9 cellular contexts compared by ENCODE assay signal in the genomic region with DNA sequence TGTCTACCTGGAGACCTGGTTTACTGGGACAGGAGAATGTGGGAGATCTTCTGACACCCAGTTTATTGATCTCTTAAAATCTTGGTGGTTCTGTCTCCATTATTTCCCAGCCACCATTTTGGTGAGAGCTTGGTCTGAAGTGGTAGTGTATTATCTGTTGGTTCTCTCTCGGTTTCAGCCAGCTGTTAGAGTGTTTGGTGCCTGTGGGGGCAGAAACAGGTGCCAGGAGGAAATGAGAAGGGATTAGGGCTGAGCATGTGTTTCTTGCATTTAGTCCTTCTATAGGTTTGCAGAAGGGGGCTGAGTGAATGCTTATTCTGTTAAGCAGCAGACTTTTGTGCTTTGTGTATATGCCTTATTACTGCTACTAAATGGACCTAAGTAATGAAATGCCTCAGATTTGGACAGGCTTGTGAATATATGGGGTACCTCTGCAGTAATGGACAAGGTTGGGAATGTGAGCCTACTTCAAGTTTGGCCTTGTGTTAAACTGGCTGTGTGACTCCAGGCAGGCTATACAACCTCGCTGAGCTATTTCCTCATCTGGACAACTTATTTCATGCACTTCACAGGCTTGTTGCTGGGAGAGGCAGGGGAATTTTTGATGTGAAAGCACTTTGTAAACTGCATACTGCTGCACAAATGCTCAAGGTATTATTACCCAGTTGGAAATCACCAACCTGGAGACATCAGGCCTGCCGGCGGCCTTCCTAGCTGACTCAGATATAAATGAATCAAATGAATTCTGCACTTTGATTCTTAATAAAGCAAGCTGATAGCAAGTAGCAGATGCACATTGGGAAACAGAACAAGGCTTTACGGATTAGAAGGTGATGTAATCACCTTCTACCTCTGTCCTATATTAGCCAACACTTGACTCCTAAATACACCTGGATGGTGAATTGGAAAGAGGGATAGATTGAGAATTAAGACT. TPM values are rescaled to one million over a fixed set of nuclear protein-coding genes. Genes with fewer than 3 reads are reported as not detected.
DNase-seq lines count a peak whose midpoint lies in the region; ATAC-seq and TF ChIP-seq lines count a peak whose summit lies in the region.
"Had no signal": no experiment of that assay in that cellular context is flagged by ENCODE, and none has a peak within 500 bp of the region (broad histone marks: within the 10 kb centered on the region; RNA-seq: fewer than 3 reads in every experiment).

No MANE protein-coding gene starts in this region.

- no peak overlapping the region for H3K27ac ChIP-seq in breast epithelium
- H3K27ac ChIP-seq: epithelial cell of prostate had no signal

- TF ChIP-seq CTCF in MCF 10A (IDR thresholded peaks at IDR 0.05; ENCODE audit: unreplicated experiment): no peak
- TF ChIP-seq CTCF in breast epithelium (IDR thresholded peaks at IDR 0.05): no peak

- H3K4me1 ChIP-seq in breast epithelium: peaks cover 0 to 3% of the 10 kb centered on the region in 2 donors

- H3K4me1 Mint-ChIP-seq in MCF 10A (ENCODE audit: insufficient read depth, unreplicated experiment): peaks cover 49% of the 10 kb centered on the region
- H3K4me1 Mint-ChIP-seq in activated naive CD8-positive, alpha-beta T cell treated with anti-CD3 and anti-CD28 coated beads, Interleukin-2, amount 10 ng/mL, durations not matched to agents 7 days and 5 days: peaks cover 89% of the 10 kb centered on the region
- H3K4me1 Mint-ChIP-seq in stimulated activated naive CD8-positive, alpha-beta T cell treated with anti-CD3 and anti-CD28 coated beads, Interleukin-15, Interleukin-2, amounts not matched to agents 100 ng/mL and 50 ng/mL, for 24 hours (ENCODE audit: low read depth): peaks cover 100% of the 10 kb centered on the region

- TF ChIP-seq POLR2A in breast epithelium (IDR thresholded peaks at IDR 0.05): no peak

- H3K36me3 Mint-ChIP-seq in MCF 10A (ENCODE audit: insufficient read depth, unreplicated experiment): peaks cover 6% of the 10 kb centered on the region
- peaks cover 47% of the 10 kb centered on the region for H3K36me3 Mint-ChIP-seq in activated naive CD8-positive, alpha-beta T cell treated with anti-CD3 and anti-CD28 coated beads, Interleukin-2, amount 10 ng/mL, durations not matched to agents 7 days and 5 days
- peaks cover 68% of the 10 kb centered on the region for H3K36me3 Mint-ChIP-seq in stimulated activated naive CD8-positive, alpha-beta T cell treated with anti-CD3 and anti-CD28 coated beads, Interleukin-15, Interleukin-2, amounts not matched to agents 100 ng/mL and 50 ng/mL, for 24 hours (ENCODE audit: low read depth)

- DNase-seq in MCF 10A (ENCODE audit: unreplicated experiment) (peak; percentile 33), breast epithelium (ENCODE audit: low spot score in 2 of 2) (no peak), GDM1 (lab: John Stamatoyannopoulos, UW) (no peak)
- DNase-seq in activated naive CD8-positive, alpha-beta T cell treated with anti-CD3 and anti-CD28 coated beads, Interleukin-2, amount 10 ng/mL, durations not matched to agents 7 days and 5 days: no peak
- no peak for DNase-seq in stimulated activated naive CD4-positive, alpha-beta T cell treated with Interleukin-2 at 50 U/mL for 16 hours (lab: John Stamatoyannopoulos, UW)

- ATAC-seq in HG03175 (IDR thresholded peaks at IDR 0.05; ENCODE audit: unreplicated experiment) (peak; percentile 81), GM21528 (IDR thresholded peaks at IDR 0.05; ENCODE audit: low FRiP score, unreplicated experiment) (no peak)
- no peak for ATAC-seq in activated naive CD8-positive, alpha-beta T cell treated with anti-CD3 and anti-CD28 coated beads, Interleukin-2, amount 10 ng/mL, durations not matched to agents 7 days and 5 days (ENCODE audit: low read depth)

- POLR2A ChIA-PET in MCF 10A (lab: Yijun Ruan, JAX): interaction anchor here (0.5 to 1.2 kb wide), 4 partner anchors 9 to 513 kb away, joined by 3 to 6 read pairs (median 4); no protein-coding TSS in a partner anchor
- POLR2A ChIA-PET in activated naive CD8-positive, alpha-beta T cell treated with anti-CD3 and anti-CD28 coated beads, Interleukin-2, amount 10 ng/mL, durations not matched to agents 7 days and 5 days (lab: Charles Lee): no interaction called here

- peak overlapping the region; percentile 17 for H3K27ac Mint-ChIP-seq in MCF 10A (ENCODE audit: low read depth, unreplicated experiment)
- H3K27ac Mint-ChIP-seq in activated naive CD8-positive, alpha-beta T cell treated with anti-CD3 and anti-CD28 coated beads, Interleukin-2, amount 10 ng/mL, durations not matched to agents 7 days and 5 days: peak overlapping the region; percentile 35
- peak overlapping the region; percentile 77 for H3K27ac Mint-ChIP-seq in stimulated activated naive CD8-positive, alpha-beta T cell treated with anti-CD3 and anti-CD28 coated beads, Interleukin-15, Interleukin-2, amounts not matched to agents 100 ng/mL and 50 ng/mL, for 24 hours

- CTCF ChIA-PET in MCF 10A (lab: Yijun Ruan, JAX): interaction anchor here (0.6 to 2.1 kb wide), 3 partner anchors 15 to 537 kb away, joined by 4 to 6 read pairs (median 5); no protein-coding TSS in a partner anchor

- no peaks in the 10 kb centered on the region for H3K27me3 Mint-ChIP-seq in MCF 10A (ENCODE audit: insufficient read depth, unreplicated experiment)
- H3K27me3 Mint-ChIP-seq in activated naive CD8-positive, alpha-beta T cell treated with anti-CD3 and anti-CD28 coated beads, Interleukin-2, amount 10 ng/mL, durations not matched to agents 7 days and 5 days: no peaks in the 10 kb centered on the region
- no peaks in the 10 kb centered on the region for H3K27me3 Mint-ChIP-seq in stimulated activated naive CD8-positive, alpha-beta T cell treated with anti-CD3 and anti-CD28 coated beads, Interleukin-15, Interleukin-2, amounts not matched to agents 100 ng/mL and 50 ng/mL, for 24 hours

- H3K9me3 Mint-ChIP-seq in MCF 10A (ENCODE audit: unreplicated experiment): no peaks in the 10 kb centered on the region
- H3K9me3 Mint-ChIP-seq in activated naive CD8-positive, alpha-beta T cell treated with anti-CD3 and anti-CD28 coated beads, Interleukin-2, amount 10 ng/mL, durations not matched to agents 7 days and 5 days: no peaks in the 10 kb centered on the region
- no peaks in the 10 kb centered on the region for H3K9me3 Mint-ChIP-seq in stimulated activated naive CD8-positive, alpha-beta T cell treated with anti-CD3 and anti-CD28 coated beads, Interleukin-15, Interleukin-2, amounts not matched to agents 100 ng/mL and 50 ng/mL, for 24 hours

- H3K4me3 Mint-ChIP-seq in MCF 10A (ENCODE audit: unreplicated experiment): no peak overlapping the region
- peak overlapping the region; percentile 26 for H3K4me3 Mint-ChIP-seq in activated naive CD8-positive, alpha-beta T cell treated with anti-CD3 and anti-CD28 coated beads, Interleukin-2, amount 10 ng/mL, durations not matched to agents 7 days and 5 days
- peak overlapping the region; percentile 43 for H3K4me3 Mint-ChIP-seq in stimulated activated naive CD8-positive, alpha-beta T cell treated with anti-CD3 and anti-CD28 coated beads, Interleukin-15, Interleukin-2, amounts not matched to agents 100 ng/mL and 50 ng/mL, for 24 hours

- intact Hi-C loops in MCF 10A (cut with micrococcal nuclease): no loop called here
- intact Hi-C loops in breast epithelium (cut with DNase I; ENCODE audit: low total_unique reads): loop anchor here (5.0 kb wide), 1 partner anchor 638 kb away; no protein-coding TSS in a partner anchor

- no peaks in the 10 kb centered on the region for H3K27me3 ChIP-seq in breast epithelium

- H3K36me3 ChIP-seq in breast epithelium: no peaks in the 10 kb centered on the region

- H3K4me3 ChIP-seq in breast epithelium: no peak overlapping the region

- H3K9me3 ChIP-seq in breast epithelium: no peaks in the 10 kb centered on the region

- BruUV-seq in MCF 10A (replicated peaks; lab: Mats Ljungman, UMichigan): no TSS peak

RNA-seq across cellular contexts. Expression of gene JARID2, which starts 9.9 kb away (rescaled TPM):
- 21.0 and 27.8 TPM in 2 replicates for total RNA-seq in MCF 10A (2022)
- 10 to 100 TPM; 10.5 to 13.9 (median 11.5) TPM for total RNA-seq in breast epithelium
- 10 to 100 TPM; 30.0 to 31.5 TPM for total RNA-seq in activated naive CD8-positive, alpha-beta T cell treated with anti-CD3 and anti-CD28 coated beads, Interleukin-2, amount 10 ng/mL, durations not matched to agents 7 days and 5 days

Comparison
In these comparisons a context has a peak if more than half of its experiments do, and no peak if none do; other contexts are left out.
1. H3K27ac Mint-ChIP-seq: peak in every context shown above with its lines; median percentile 77 in stimulated activated naive CD8-positive, alpha-beta T cell treated with anti-CD3 and anti-CD28 coated beads, Interleukin-15, Interleukin-2, amounts not matched to agents 100 ng/mL and 50 ng/mL, for 24 hours; 35 in activated naive CD8-positive, alpha-beta T cell treated with anti-CD3 and anti-CD28 coated beads, Interleukin-2, amount 10 ng/mL, durations not matched to agents 7 days and 5 days; 17 in MCF 10A.